In genomic region chr9:69885474-69885929, GRCh38 we compare ENCODE assay signal across 12 cellular contexts.
DNase-seq lines count a peak whose midpoint lies in the region; ATAC-seq, FAIRE-seq and TF ChIP-seq lines count a peak whose summit lies in the region.
"Had no signal": no experiment of that assay in that cellular context is flagged by ENCODE, and none has a peak within 500 bp of the region (broad histone marks: within the 10 kb centered on the region; RNA-seq: fewer than 3 reads in every experiment).

No MANE protein-coding gene starts in this region.

- POLR2A ChIA-PET in HepG2 (lab: Yijun Ruan, JAX) = no interaction called here

- H3K27ac ChIP-seq in liver (ENCODE audit: low read depth in 1 of 2, low read length in 2 of 2) (no peak overlapping the region), HepG2 (ENCODE audit: extremely low read length, insufficient read depth, low read length) (no peak overlapping the region), astrocyte (ENCODE audit: low read depth, low read length) (no peak overlapping the region)
- H3K27ac ChIP-seq: hepatocyte, thoracic aorta had no signal

- H3K79me2 ChIP-seq in HepG2 (ENCODE audit: insufficient read depth, low read length) (no peaks in the 10 kb centered on the region), astrocyte (ENCODE audit: insufficient read depth, low read length) (no peaks in the 10 kb centered on the region)
- H3K79me2 ChIP-seq: hepatocyte had no signal

- TF ChIP-seq RAD21 in liver (IDR thresholded peaks at IDR 0.05) (peak in 1 of 2 donors; percentile 15), HepG2 (CRISPR knock-in tag; IDR thresholded peaks at IDR 0.05) (no peak)

- intact Hi-C loops in HepG2 (cut with micrococcal nuclease; ENCODE audit: unreplicated experiment) = no loop called here

- in situ Hi-C loops in HepG2 (cut with HindIII; ENCODE audit: extremely low pct_ligation_motif_present, low pct_unique_long_range_greater_than_20kb) = no loop called here

- peaks cover 7% of the 10 kb centered on the region for H3K36me3 Mint-ChIP-seq in astrocyte (ENCODE audit: low read depth, unreplicated experiment)

- H3K27me3 ChIP-seq in liver (ENCODE audit: control insufficient read depth in 4 of 4, insufficient read depth in 4 of 4, low read length in 3 of 4) = no peaks in the 10 kb centered on the region
- H3K27me3 ChIP-seq in HepG2 (ENCODE audit: control insufficient read depth in 1 of 2, insufficient read depth in 2 of 2, low read length in 2 of 2) = no peaks in the 10 kb centered on the region
- H3K27me3 ChIP-seq in astrocyte (ENCODE audit: insufficient read depth, low read length) = no peaks in the 10 kb centered on the region
- H3K27me3 ChIP-seq: hepatocyte had no signal

- H4K20me1 ChIP-seq in HepG2 (ENCODE audit: insufficient read depth, low read length) = no peaks in the 10 kb centered on the region
- H4K20me1 ChIP-seq in astrocyte (ENCODE audit: insufficient read depth, low read length) = no peaks in the 10 kb centered on the region

- peaks cover 27% of the 10 kb centered on the region for H3K4me1 Mint-ChIP-seq in astrocyte (ENCODE audit: low read depth, unreplicated experiment)

- H3K36me3 ChIP-seq in liver (ENCODE audit: control insufficient read depth in 4 of 4, insufficient read depth in 3 of 4, low read depth in 1 of 4, low read length in 3 of 4) = no peaks in the 10 kb centered on the region
- H3K36me3 ChIP-seq in HepG2 (replicated peaks in 1 of 2; ENCODE audit: control insufficient read depth in 1 of 2, insufficient read depth in 2 of 2, low read length in 2 of 2) = no peaks in the 10 kb centered on the region
- no peaks in the 10 kb centered on the region for H3K36me3 ChIP-seq in astrocyte (ENCODE audit: insufficient read depth, low read length)
- H3K36me3 ChIP-seq: thoracic aorta had no signal

- no peak for TF ChIP-seq EP300 in HepG2 (IDR thresholded peaks at IDR 0.05; ENCODE audit: low read depth in 2 of 2, low read length in 2 of 2)
- TF ChIP-seq EP300 in HepG2 (CRISPR knock-in tag; IDR thresholded peaks at IDR 0.05; ENCODE audit: borderline replicate concordance) = no peak

- peaks cover 20% of the 10 kb centered on the region for H3K9me3 Mint-ChIP-seq in astrocyte (ENCODE audit: unreplicated experiment)

- 32% methylated on average over 1 of the region's 1 CpG for WGBS in liver
- WGBS in HepG2 (ENCODE audit: low lambda C conversion rate) = 0% methylated on average over 1 of the region's 1 CpG

- H3K4me2 ChIP-seq in HepG2 (ENCODE audit: low read depth, low read length) = no peak overlapping the region
- H3K4me2 ChIP-seq in astrocyte (ENCODE audit: low read length) = peak overlapping the region; percentile 34
- H3K4me2 ChIP-seq: hepatocyte had no signal

- peak overlapping the region; percentile 47 for H3K27ac Mint-ChIP-seq in astrocyte (ENCODE audit: unreplicated experiment)
- H3K27ac Mint-ChIP-seq: endodermal cell had no signal

- no peak overlapping the region for H3K4me3 ChIP-seq in liver (ENCODE audit: low read depth in 1 of 3, low read length in 3 of 3)
- H3K4me3 ChIP-seq in HepG2 (replicated peaks in 1 of 3; ENCODE audit: insufficient read depth in 1 of 3, low read depth in 2 of 3, low read length in 3 of 3) = no peak overlapping the region
- H3K4me3 ChIP-seq in astrocyte (ENCODE audit: insufficient read depth, low read depth, low read length) = no peak overlapping the region
- H3K4me3 ChIP-seq: hepatocyte, thoracic aorta had no signal

- no TSS peak for BruUV-seq in HepG2 (replicated peaks; lab: Mats Ljungman, UMichigan)

- no peak for ATAC-seq in HepG2

- FAIRE-seq in HepG2 (lab: Jason Lieb, UNC) (no peak), astrocyte (lab: Jason Lieb, UNC) (peak; percentile 29)

- no peaks in the 10 kb centered on the region for H3K27me3 Mint-ChIP-seq in astrocyte (ENCODE audit: low read depth, unreplicated experiment)

- H3K9ac ChIP-seq in liver (ENCODE audit: low read depth in 1 of 2, low read length in 2 of 2) = no peak overlapping the region
- no peak overlapping the region for H3K9ac ChIP-seq in HepG2 (ENCODE audit: insufficient read depth, low read depth, low read length)
- H3K9ac ChIP-seq in astrocyte (ENCODE audit: low read length) = no peak overlapping the region

- no peaks in the 10 kb centered on the region for H3K9me3 ChIP-seq in liver (ENCODE audit: control insufficient read depth in 4 of 4, low read length in 3 of 4)
- H3K9me3 ChIP-seq in HepG2 (ENCODE audit: low read length) = no peaks in the 10 kb centered on the region
- H3K9me3 ChIP-seq in astrocyte (ENCODE audit: insufficient read depth, low read depth, low read length) = no peaks in the 10 kb centered on the region
- H3K9me3 ChIP-seq: thoracic aorta had no signal

- H3K4me3 Mint-ChIP-seq in astrocyte (ENCODE audit: unreplicated experiment) = no peak overlapping the region
- H3K4me3 Mint-ChIP-seq: endodermal cell had no signal

- peaks cover 0 to 7% (median 5%) of the 10 kb centered on the region in 4 donors for H3K4me1 ChIP-seq in liver (ENCODE audit: control insufficient read depth in 4 of 4, insufficient read depth in 4 of 4, low read length in 3 of 4)
- no peaks in the 10 kb centered on the region for H3K4me1 ChIP-seq in HepG2 (ENCODE audit: insufficient read depth, low read length)
- peaks cover 9% of the 10 kb centered on the region for H3K4me1 ChIP-seq in astrocyte (ENCODE audit: insufficient read depth, low read length)

- H2AFZ ChIP-seq in HepG2 (ENCODE audit: low read length) (no peak overlapping the region), astrocyte (ENCODE audit: low read depth, low read length) (no peak overlapping the region)
- H2AFZ ChIP-seq: hepatocyte had no signal

- TF ChIP-seq CTCF in liver (IDR thresholded peaks at IDR 0.05; ENCODE audit: low read depth, low read length, missing input control) = no peak
- TF ChIP-seq CTCF in HepG2 (CRISPR knock-in tag; IDR thresholded peaks at IDR 0.05) = no peak
- TF ChIP-seq CTCF in astrocyte (IDR thresholded peaks at IDR 0.05; ENCODE audit: insufficient read depth, low read depth, low read length) = no peak

- no peak for TF ChIP-seq POLR2A in HepG2 (IDR thresholded peaks at IDR 0.05; ENCODE audit: insufficient read depth in 1 of 2, low read depth in 2 of 2, low read length in 2 of 2)

- DNase-seq in HepG2 (ENCODE audit: low spot score) (no peak), astrocyte (ENCODE audit: low read depth) (peak; percentile 91), kidney tubule cell (ENCODE audit: low spot score) (peak; percentile 88), NCI-H1105 (lab: John Stamatoyannopoulos, UW) (no peak), CD1c-positive myeloid dendritic cell (ENCODE audit: extremely low spot score) (no peak)
- DNase-seq in activated CD4-positive, alpha-beta T cell treated with anti-CD3 and anti-CD28 coated beads for 1 hour = no peak
- no peak for DNase-seq in activated CD4-positive, alpha-beta T cell treated with anti-CD3 and anti-CD28 coated beads, Interleukin-2, amount 50 U/mL, for 1 hour
- DNase-seq: endodermal cell, Karpas-422 had no signal

- CTCF ChIA-PET in HepG2 (lab: Yijun Ruan, JAX; ENCODE audit: low intra/inter-chr PET ratio, low total read pairs) = no interaction called here

TF ChIP-seq in liver, 16 proteins besides CTCF, POLR2A, EP300 and RAD21 (continues in another document):
- no peak for TF ChIP-seq TAF1 (conservative IDR thresholded peaks at IDR 0.05)
- no peak for TF ChIP-seq ATF3 (IDR thresholded peaks at IDR 0.05)
- TF ChIP-seq SP1 (IDR thresholded peaks at IDR 0.05) = peak; percentile 27
- TF ChIP-seq HNF4A (conservative IDR thresholded peaks at IDR 0.05) = peak; percentile 4 to 47

TF ChIP-seq in HepG2, 621 proteins besides CTCF, POLR2A, EP300 and RAD21:
- TF ChIP-seq WIZ (CRISPR knock-in tag; IDR thresholded peaks at IDR 0.05) (no peak), IKZF5 (CRISPR knock-in tag; IDR thresholded peaks at IDR 0.05) (no peak), FOSL2 (CRISPR knock-in tag; IDR thresholded peaks at IDR 0.05) (no peak), ZIK1 (CRISPR knock-in tag; IDR thresholded peaks at IDR 0.05; ENCODE audit: borderline replicate concordance, low read depth) (no peak), ZNF460 (CRISPR knock-in tag; IDR thresholded peaks at IDR 0.05; ENCODE audit: borderline replicate concordance) (no peak), ARNT (IDR thresholded peaks at IDR 0.05) (no peak), ZSCAN12 (CRISPR knock-in tag; IDR thresholded peaks at IDR 0.05) (no peak), ZNF878 (CRISPR knock-in tag; IDR thresholded peaks at IDR 0.05) (no peak), GPBP1L1 (CRISPR knock-in tag; IDR thresholded peaks at IDR 0.05) (no peak), ZNF607 (CRISPR knock-in tag; IDR thresholded peaks at IDR 0.05; ENCODE audit: borderline replicate concordance) (no peak), FOXM1 (CRISPR knock-in tag; IDR thresholded peaks at IDR 0.05) (no peak), SATB2 (CRISPR knock-in tag; IDR thresholded peaks at IDR 0.05) (no peak), HNRNPUL1 (IDR thresholded peaks at IDR 0.05; ENCODE audit: low read depth, low read length) (no peak), ZFAT (CRISPR knock-in tag; conservative IDR thresholded peaks at IDR 0.05) (no peak)

Comparison
In these comparisons a context has a peak if more than half of its experiments do, and no peak if none do; other contexts are left out.
1. DNase-seq: peak in astrocyte (single experiment) and kidney tubule cell (single experiment); none in HepG2 (single experiment), NCI-H1105 (single experiment), activated CD4-positive, alpha-beta T cell treated with anti-CD3 and anti-CD28 coated beads for 1 hour (single experiment), CD1c-positive myeloid dendritic cell (single experiment) and activated CD4-positive, alpha-beta T cell treated with anti-CD3 and anti-CD28 coated beads, Interleukin-2, amount 50 U/mL, for 1 hour (single experiment).